8 cellular contexts compared by ENCODE assay signal in the genomic region with DNA sequence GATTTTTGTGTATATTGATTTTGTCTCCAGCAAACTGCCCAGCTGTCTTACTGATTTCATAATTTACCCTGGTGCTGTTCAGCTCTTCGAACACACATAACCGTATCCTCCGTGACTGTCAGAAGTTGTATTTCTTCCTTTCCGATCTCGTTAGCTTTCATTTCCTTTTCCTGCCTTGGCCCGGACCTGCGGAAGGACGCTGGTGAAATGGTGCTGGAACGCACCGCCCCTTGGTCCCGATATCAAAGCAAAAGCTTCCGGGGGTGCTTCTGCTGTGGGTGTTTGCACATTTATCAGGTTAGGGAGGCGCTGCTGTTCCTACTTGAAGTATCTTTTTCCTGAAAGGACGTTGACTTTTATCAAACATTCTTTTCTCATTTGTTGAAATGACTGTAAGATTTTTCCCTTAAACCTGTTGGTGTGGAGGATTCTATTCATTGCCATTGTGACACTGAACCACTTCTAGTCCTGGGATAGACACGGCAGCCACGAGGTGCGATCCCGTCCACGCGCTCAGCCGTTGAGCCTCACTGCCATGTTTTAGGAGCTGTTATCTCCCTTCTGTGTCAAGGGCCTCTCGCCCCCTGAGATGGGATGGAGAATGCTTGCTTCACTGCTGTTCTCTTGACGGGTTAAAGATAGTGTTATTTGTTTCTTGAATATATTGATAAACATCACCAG.
A peak's percentile ranks its signal among the peaks of the same experiment; 100 is the strongest.
DNase-seq lines count a peak whose midpoint lies in the region; ATAC-seq lines count a peak whose summit lies in the region.

No MANE protein-coding gene starts in this region.

- DNase-seq in NOMO-1 (lab: John Stamatoyannopoulos, UW; ENCODE audit: unreplicated experiment in 2 of 2) = peak; percentile 73 to 92
- DNase-seq in activated naive CD4-positive, alpha-beta T cell treated with Interleukin-2 at 50 U/mL for 16 hours = peak; percentile 50
- peak; percentile 12 for DNase-seq in kidney tubule cell (ENCODE audit: low spot score)
- DNase-seq in stimulated activated naive CD4-positive, alpha-beta T cell treated with Interleukin-2 at 50 U/mL for 16 hours (lab: John Stamatoyannopoulos, UW) = peak; percentile 20
- DNase-seq in NCI-H526 (lab: John Stamatoyannopoulos, UW) = no peak

- ATAC-seq in HG02970 (IDR thresholded peaks at IDR 0.05; ENCODE audit: low FRiP score, unreplicated experiment) (no peak), GM21528 (IDR thresholded peaks at IDR 0.05; ENCODE audit: low FRiP score, unreplicated experiment) (no peak), GM18517 (IDR thresholded peaks at IDR 0.05; ENCODE audit: unreplicated experiment) (no peak)

Comparison
In these comparisons a context has a peak if more than half of its experiments do, and no peak if none do; other contexts are left out.
1. DNase-seq: peak in NOMO-1 (2 of 2), activated naive CD4-positive, alpha-beta T cell treated with Interleukin-2 at 50 U/mL for 16 hours (single experiment), kidney tubule cell (single experiment) and stimulated activated naive CD4-positive, alpha-beta T cell treated with Interleukin-2 at 50 U/mL for 16 hours (single experiment); none in NCI-H526 (0 of 2).